1 cellular context compared by ENCODE assay signal in the genomic region with DNA sequence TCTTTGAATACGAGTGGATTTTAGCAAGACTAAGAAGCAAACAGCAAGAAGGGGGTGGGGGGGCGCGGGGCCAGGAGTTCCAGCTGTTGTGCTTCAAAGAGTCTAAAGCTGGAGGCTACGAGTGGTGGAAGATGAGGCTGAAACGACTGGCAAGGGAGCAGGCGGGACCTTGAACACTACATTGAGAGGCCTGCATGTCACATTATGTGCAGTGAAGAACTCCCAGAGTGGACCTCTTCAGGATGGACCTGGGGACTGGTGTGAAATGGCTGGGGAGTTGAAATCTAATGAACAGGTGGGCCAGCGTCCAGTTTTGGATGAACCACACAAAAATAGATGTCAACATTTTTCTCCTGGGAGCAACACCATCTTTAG.
TF ChIP-seq lines count a peak whose summit lies in the region.

No MANE protein-coding gene starts in this region.

TF ChIP-seq in IMR-90, 13 proteins besides CTCF, POLR2A, EP300 and RAD21 (continued from another document):
- TF ChIP-seq BHLHE40 (IDR thresholded peaks at IDR 0.05; ENCODE audit: low read depth, low read length): no peak
